ENCODE assay signal across 8 cellular contexts in the genomic region with DNA sequence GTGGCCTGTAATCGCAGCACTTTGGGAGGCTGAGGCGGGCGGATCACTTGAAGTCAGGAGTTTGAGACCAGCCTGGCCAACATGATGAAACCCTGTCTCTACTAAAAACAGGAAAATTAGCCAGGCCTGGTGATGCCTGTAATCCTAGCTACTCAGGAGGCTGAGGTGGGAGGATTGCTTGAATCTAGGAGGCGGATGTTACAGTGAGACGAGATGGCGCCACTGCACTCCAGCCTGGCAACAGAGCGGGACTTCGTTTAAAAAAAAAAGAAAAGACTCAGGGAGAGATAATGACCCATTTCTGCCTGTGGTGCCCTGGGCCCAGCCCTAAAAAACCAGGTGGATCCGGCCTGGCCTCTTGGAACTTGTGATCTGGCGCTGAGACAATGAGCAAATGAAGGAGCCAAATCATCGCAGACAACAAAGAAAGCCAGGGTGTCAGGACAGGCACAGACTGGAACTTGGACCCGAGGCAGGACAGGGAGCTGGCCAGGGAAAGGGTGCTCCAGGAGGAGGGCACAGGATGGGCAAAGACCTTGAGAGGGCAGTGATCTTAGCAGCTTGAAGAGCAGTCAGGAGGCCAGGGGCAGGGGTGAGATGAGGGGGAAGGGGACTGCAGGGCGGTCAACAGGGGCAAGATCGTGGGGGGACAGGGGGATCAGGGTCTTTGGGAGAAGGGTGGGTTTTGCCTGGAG. TPM values are rescaled to one million over a fixed set of nuclear protein-coding genes. Genes with fewer than 3 reads are reported as not detected.
DNase-seq lines count a peak whose midpoint lies in the region; ATAC-seq and TF ChIP-seq lines count a peak whose summit lies in the region.
"Had no signal": no experiment of that assay in that cellular context is flagged by ENCODE, and none has a peak within 500 bp of the region (broad histone marks: within the 10 kb centered on the region; RNA-seq: fewer than 3 reads in every experiment).

No MANE protein-coding gene starts in this region.

- H3K9ac ChIP-seq in Loucy (ENCODE audit: low read depth, low read length, poor library complexity, severe bottlenecking) (peak overlapping the region; percentile 83), neural progenitor cell (no peak overlapping the region)

- H3K27ac Mint-ChIP-seq in CD8-positive, alpha-beta T cell, result peak overlapping the region; percentile 95
- H3K27ac Mint-ChIP-seq in neural progenitor cell, result peak overlapping the region; percentile 59

- H3K4me3 Mint-ChIP-seq in CD8-positive, alpha-beta T cell, result peak overlapping the region; percentile 92
- no peak overlapping the region for H3K4me3 Mint-ChIP-seq in neural progenitor cell
- H3K4me3 Mint-ChIP-seq: neural crest cell had no signal

- H3K4me1 Mint-ChIP-seq in CD8-positive, alpha-beta T cell (ENCODE audit: low read depth), result peaks cover 63% of the 10 kb centered on the region
- peaks cover 14% of the 10 kb centered on the region for H3K4me1 Mint-ChIP-seq in neural progenitor cell

- CTCF ChIA-PET in CD8-positive, alpha-beta T cell (lab: Charles Lee), result interaction anchor here (0.8 to 9.1 kb wide), 7 partner anchors 11 to 352 kb away, joined by 3 to 107 read pairs (median 6); a partner anchor contains a TSS

- no peaks in the 10 kb centered on the region for H3K27me3 Mint-ChIP-seq in CD8-positive, alpha-beta T cell (ENCODE audit: low read depth)
- peaks cover 8% of the 10 kb centered on the region for H3K27me3 Mint-ChIP-seq in neural progenitor cell (ENCODE audit: insufficient read depth, low read depth)

- no peak for ATAC-seq in CD8-positive, alpha-beta T cell
- no peak for ATAC-seq in GM21423 (IDR thresholded peaks at IDR 0.05; ENCODE audit: unreplicated experiment)

- peaks cover 4% of the 10 kb centered on the region for H3K36me3 ChIP-seq in CD8-positive, alpha-beta T cell (ENCODE audit: insufficient read depth, low read length)
- H3K36me3 ChIP-seq in Loucy (ENCODE audit: insufficient read depth, low read length) (no peaks in the 10 kb centered on the region), neural progenitor cell (no peaks in the 10 kb centered on the region)

- no peaks in the 10 kb centered on the region for H3K9me2 ChIP-seq in Loucy (replicated peaks; ENCODE audit: low read depth, low read length)

- H3K36me3 Mint-ChIP-seq in CD8-positive, alpha-beta T cell, result peaks cover 17% of the 10 kb centered on the region
- no peaks in the 10 kb centered on the region for H3K36me3 Mint-ChIP-seq in neural progenitor cell

- H3K4me2 ChIP-seq in Loucy (ENCODE audit: low read depth, low read length, poor library complexity, severe bottlenecking), result peak overlapping the region; percentile 84
- no peak overlapping the region for H3K4me2 ChIP-seq in neural progenitor cell

- POLR2A ChIA-PET in CD8-positive, alpha-beta T cell (lab: Charles Lee), result interaction anchor here (1.0 to 1.4 kb wide), 4 partner anchors 9 to 84 kb away, joined by 3 to 5 read pairs (median 4); a partner anchor contains a TSS

- H3F3A ChIP-seq in Loucy (ENCODE audit: low read depth) (no peaks in the 10 kb centered on the region), neural progenitor cell (ENCODE audit: low read depth) (peaks cover 14% of the 10 kb centered on the region)

- H4K20me1 ChIP-seq in Loucy (ENCODE audit: insufficient read depth, low read length, poor library complexity, severe bottlenecking), result no peaks in the 10 kb centered on the region
- no peaks in the 10 kb centered on the region for H4K20me1 ChIP-seq in neural progenitor cell (ENCODE audit: low read depth)

- peaks cover 61% of the 10 kb centered on the region for H3K4me1 ChIP-seq in CD8-positive, alpha-beta T cell (ENCODE audit: insufficient read depth, low read length)
- H3K4me1 ChIP-seq in Loucy (ENCODE audit: insufficient read depth, low read length, poor library complexity, severe bottlenecking) (peaks cover 41% of the 10 kb centered on the region), neural progenitor cell (no peaks in the 10 kb centered on the region)

- TF ChIP-seq CTCF in CD8-positive, alpha-beta T cell (IDR thresholded peaks at IDR 0.05), result no peak
- TF ChIP-seq CTCF in Loucy (conservative IDR thresholded peaks at IDR 0.05; ENCODE audit: low read length) (no peak), neural progenitor cell (IDR thresholded peaks at IDR 0.05) (no peak)

- H3K9me3 Mint-ChIP-seq in CD8-positive, alpha-beta T cell, result no peaks in the 10 kb centered on the region
- peaks cover 4% of the 10 kb centered on the region for H3K9me3 Mint-ChIP-seq in neural progenitor cell
- H3K9me3 Mint-ChIP-seq: neural crest cell had no signal

- H2AFZ ChIP-seq in Loucy (ENCODE audit: low read length) (no peak overlapping the region), neural progenitor cell (replicated peaks) (no peak overlapping the region)

- H3K79me2 ChIP-seq in Loucy (ENCODE audit: insufficient read depth, low read length) (peaks cover 31% of the 10 kb centered on the region), neural progenitor cell (ENCODE audit: low read depth) (no peaks in the 10 kb centered on the region)

- no peaks in the 10 kb centered on the region for H3K27me3 ChIP-seq in CD8-positive, alpha-beta T cell (ENCODE audit: insufficient read depth, low read length)
- H3K27me3 ChIP-seq in Loucy (ENCODE audit: insufficient read depth, low read length, poor library complexity, severe bottlenecking) (no peaks in the 10 kb centered on the region), neural progenitor cell (peaks cover 13% of the 10 kb centered on the region)

- H3K27ac ChIP-seq in CD8-positive, alpha-beta T cell (ENCODE audit: low read depth, low read length), result no peak overlapping the region
- H3K27ac ChIP-seq in neural progenitor cell, result no peak overlapping the region

- H3K4me3 ChIP-seq in CD8-positive, alpha-beta T cell (ENCODE audit: low read depth, low read length), result no peak overlapping the region
- H3K4me3 ChIP-seq in Loucy (ENCODE audit: low read length, poor library complexity, severe bottlenecking) (peak overlapping the region; percentile 74), neural progenitor cell (no peak overlapping the region)

- intact Hi-C loops in CD8-positive, alpha-beta T cell (cut with DNase I, micrococcal nuclease), result no loop called here

- DNase-seq in CD8-positive, alpha-beta T cell, result no peak
- peak; percentile 42 for DNase-seq in cerebellar cortex (ENCODE audit: low spot score)
- peak; percentile 5 for DNase-seq in neural progenitor cell (ENCODE audit: low spot score)
- DNase-seq in activated gamma-delta T cell treated with Interleukin-2 at 50 U/mL for 16 hours, result no peak
- DNase-seq in cerebellar nuclear complex (lab: John Stamatoyannopoulos, UW), result no peak

- H3K9me3 ChIP-seq in CD8-positive, alpha-beta T cell (ENCODE audit: low read length), result no peaks in the 10 kb centered on the region
- H3K9me3 ChIP-seq in Loucy (ENCODE audit: insufficient read depth, low read depth, low read length) (no peaks in the 10 kb centered on the region), neural progenitor cell (ENCODE audit: low read depth) (no peaks in the 10 kb centered on the region)

RNA-seq across cellular contexts. Expression of a gene that starts 1.0 kb away (rescaled TPM):
- 100 to 1,000 TPM; 113 to 119 TPM for total RNA-seq in CD8-positive, alpha-beta T cell
- total RNA-seq in neural progenitor cell (ENCODE audit: low replicate concordance), result 3.4 and 3.9 TPM in 2 replicates

RNA-seq across cellular contexts. Expression of a gene that starts 11.0 kb away (rescaled TPM):
- 1,000 to 10,000 TPM; 3,915 to 3,952 TPM for total RNA-seq in CD8-positive, alpha-beta T cell
- total RNA-seq in neural progenitor cell (ENCODE audit: low replicate concordance), result 975 and 1,520 TPM in 2 replicates

RNA-seq across cellular contexts. Expression of a gene that starts 23.0 kb away (rescaled TPM):
- total RNA-seq in CD8-positive, alpha-beta T cell, result 1 to 10 TPM; 1.2 to 1.3 TPM
- total RNA-seq in neural progenitor cell (ENCODE audit: low replicate concordance), result 0.37 and 0.51 TPM in 2 replicates
- total RNA-seq: neural crest cell had no signal

RNA-seq across cellular contexts. Expression of a gene that starts 27.4 kb away (rescaled TPM):
- 1 to 10 TPM; 6.1 to 7.6 TPM for total RNA-seq in CD8-positive, alpha-beta T cell
- total RNA-seq in neural progenitor cell (ENCODE audit: low replicate concordance), result 0.37 TPM in 1 of 2 replicates, not detected in the other
- total RNA-seq: neural crest cell had no signal

RNA-seq across cellular contexts. Expression of a gene that starts 53.8 kb away (rescaled TPM):
- total RNA-seq in CD8-positive, alpha-beta T cell, result not detected
- total RNA-seq in neural progenitor cell (ENCODE audit: low replicate concordance), result not detected in 2 replicates
- total RNA-seq: neural crest cell had no signal

Comparison
In these comparisons a context has a peak if more than half of its experiments do, and no peak if none do; other contexts are left out.
1. DNase-seq: peak in cerebellar cortex (single experiment) and neural progenitor cell (single experiment); none in CD8-positive, alpha-beta T cell (0 of 7), activated gamma-delta T cell treated with Interleukin-2 at 50 U/mL for 16 hours (single experiment) and cerebellar nuclear complex (0 of 2).
2. RNA of a gene that starts 1.0 kb away (total RNA-seq): 113 to 119 TPM in CD8-positive, alpha-beta T cell; 3.4 to 3.9 TPM in neural progenitor cell; every median in the first group is over 10 times any median in the second.